Comparison of ENCODE assay signal across 9 cellular contexts in genomic region chr20:63635431-63636141, GRCh38. TPM values are rescaled to one million over a fixed set of nuclear protein-coding genes. Genes with fewer than 3 reads are reported as not detected.
A peak's percentile ranks its signal among the peaks of the same experiment; 100 is the strongest.
DNase-seq lines count a peak whose midpoint lies in the region; ATAC-seq and TF ChIP-seq lines count a peak whose summit lies in the region.
"Had no signal": no experiment of that assay in that cellular context is flagged by ENCODE, and none has a peak within 500 bp of the region (broad histone marks: within the 10 kb centered on the region; RNA-seq: fewer than 3 reads in every experiment).

No MANE protein-coding gene starts in this region.

- POLR2A ChIA-PET in activated B cell treated with CpG ODN at 0.5 μM for 24 hours (lab: Charles Lee), result interaction anchor here (0.6 to 3.4 kb wide), 7 partner anchors 10 to 228 kb away, joined by 3 to 79 read pairs (median 4); partner anchors contain the start of genes GMEB2, PTK6 and RTEL1

- H3K4me1 ChIP-seq in duodenal mucosa (ENCODE audit: control insufficient read depth in 1 of 2, insufficient read depth in 2 of 2, low read length in 2 of 2), result peaks cover 0 to 8% of the 10 kb centered on the region in 2 donors

- DNase-seq in activated B cell treated with CpG ODN at 0.5 μM for 24 hours, result peak; percentile 57
- DNase-seq in stimulated activated effector memory CD8-positive, alpha-beta T cell treated with anti-CD3 and anti-CD28 coated beads, Interleukin-12 subunit alpha, Interleukin-12 subunit beta, amount 100 ng/mL, for 72 hours (ENCODE audit: low spot score in 2 of 2), result peak; percentile 40 to 81
- no peak for DNase-seq in foreskin melanocyte
- no peak for DNase-seq in OCI-M2 (lab: John Stamatoyannopoulos, UW; ENCODE audit: unreplicated experiment)

- peak overlapping the region; percentile 64 for H3K4me3 Mint-ChIP-seq in activated B cell treated with CpG ODN at 0.5 μM for 24 hours
- peak overlapping the region; percentile 61 for H3K4me3 Mint-ChIP-seq in stimulated activated effector memory CD8-positive, alpha-beta T cell treated with anti-CD3 and anti-CD28 coated beads, Interleukin-12 subunit alpha, Interleukin-12 subunit beta, amount 100 ng/mL, for 72 hours

- H3K27me3 ChIP-seq in duodenal mucosa (ENCODE audit: control insufficient read depth in 1 of 2, insufficient read depth in 2 of 2, low read length in 2 of 2), result no peaks in the 10 kb centered on the region

- no peak for TF ChIP-seq CTCF in activated B cell treated with CpG ODN at 0.5 μM for 24 hours (IDR thresholded peaks at IDR 0.05)

- H3K36me3 Mint-ChIP-seq in activated B cell treated with CpG ODN at 0.5 μM for 24 hours (ENCODE audit: low read depth), result peaks cover 2% of the 10 kb centered on the region
- peaks cover 10% of the 10 kb centered on the region for H3K36me3 Mint-ChIP-seq in stimulated activated effector memory CD8-positive, alpha-beta T cell treated with anti-CD3 and anti-CD28 coated beads, Interleukin-12 subunit alpha, Interleukin-12 subunit beta, amount 100 ng/mL, for 72 hours

- peaks cover 2% of the 10 kb centered on the region for H3K9me3 Mint-ChIP-seq in activated B cell treated with CpG ODN at 0.5 μM for 24 hours
- no peaks in the 10 kb centered on the region for H3K9me3 Mint-ChIP-seq in stimulated activated effector memory CD8-positive, alpha-beta T cell treated with anti-CD3 and anti-CD28 coated beads, Interleukin-12 subunit alpha, Interleukin-12 subunit beta, amount 100 ng/mL, for 72 hours

- no peaks in the 10 kb centered on the region for H3K9me3 ChIP-seq in duodenal mucosa (ENCODE audit: control insufficient read depth in 1 of 2, low read length in 2 of 2)

- H3K9ac ChIP-seq in duodenal mucosa (ENCODE audit: low read depth in 1 of 2, low read length in 2 of 2), result no peak overlapping the region

- H3K27ac Mint-ChIP-seq in activated B cell treated with CpG ODN at 0.5 μM for 24 hours, result peak overlapping the region; percentile 97
- H3K27ac Mint-ChIP-seq in stimulated activated effector memory CD8-positive, alpha-beta T cell treated with anti-CD3 and anti-CD28 coated beads, Interleukin-12 subunit alpha, Interleukin-12 subunit beta, amount 100 ng/mL, for 72 hours, result peak overlapping the region; percentile 83

- no peak overlapping the region for H3K4me3 ChIP-seq in duodenal mucosa (ENCODE audit: low read depth in 1 of 2, low read length in 2 of 2)

- peak overlapping the region; percentile 34 for H3K27ac ChIP-seq in duodenal mucosa (ENCODE audit: low read depth, low read length)

- intact Hi-C loops in activated B cell treated with CpG ODN at 0.5 μM for 24 hours (cut with micrococcal nuclease), result loop anchor here (1.0 to 5.0 kb wide), 3 partner anchors 8 to 262 kb away; partner anchors contain the start of genes ARFRP1, DNAJC5, GMEB2 and ZGPAT

- ATAC-seq in HG02885 (IDR thresholded peaks at IDR 0.05; ENCODE audit: poor library complexity, unreplicated experiment) (peak; percentile 47), activated B cell treated with CpG ODN at 0.5 μM for 24 hours (ENCODE audit: low read depth) (peak; percentile 65), HG03097 (IDR thresholded peaks at IDR 0.05; ENCODE audit: low FRiP score, unreplicated experiment) (no peak), HG03095 (IDR thresholded peaks at IDR 0.05; ENCODE audit: unreplicated experiment) (no peak)
- ATAC-seq in stimulated activated effector memory CD8-positive, alpha-beta T cell treated with anti-CD3 and anti-CD28 coated beads, Interleukin-12 subunit alpha, Interleukin-12 subunit beta, amount 100 ng/mL, for 72 hours, result peak; percentile 89
- ATAC-seq: HCT116 had no signal

- no peaks in the 10 kb centered on the region for H3K36me3 ChIP-seq in duodenal mucosa (ENCODE audit: control insufficient read depth in 1 of 2, insufficient read depth in 2 of 2, low read length in 2 of 2)

- H3K4me1 Mint-ChIP-seq in activated B cell treated with CpG ODN at 0.5 μM for 24 hours, result peaks cover 83% of the 10 kb centered on the region
- H3K4me1 Mint-ChIP-seq in stimulated activated effector memory CD8-positive, alpha-beta T cell treated with anti-CD3 and anti-CD28 coated beads, Interleukin-12 subunit alpha, Interleukin-12 subunit beta, amount 100 ng/mL, for 72 hours, result peaks cover 50% of the 10 kb centered on the region

- H3K27me3 Mint-ChIP-seq in activated B cell treated with CpG ODN at 0.5 μM for 24 hours, result no peaks in the 10 kb centered on the region

- CTCF ChIA-PET in activated B cell treated with CpG ODN at 0.5 μM for 24 hours (lab: Charles Lee), result interaction anchor here (1.4 kb wide), 1 partner anchor 55 kb away, joined by 3 read pairs; no protein-coding TSS in a partner anchor

RNA-seq across cellular contexts. Expression of gene GMEB2, which starts 8.7 kb away (rescaled TPM):
- 16.9 and 17.4 TPM in 2 replicates for total RNA-seq in activated B cell treated with CpG ODN at 0.5 μM for 24 hours

RNA-seq across cellular contexts. Expression of gene STMN3, which starts 17.6 kb away (rescaled TPM):
- 4.9 and 6.1 TPM in 2 replicates for total RNA-seq in activated B cell treated with CpG ODN at 0.5 μM for 24 hours

RNA-seq across cellular contexts. Expression of gene RTEL1, which starts 22.5 kb away (rescaled TPM):
- 24.1 and 33.8 TPM in 2 replicates for total RNA-seq in activated B cell treated with CpG ODN at 0.5 μM for 24 hours

Comparison
In these comparisons a context has a peak if more than half of its experiments do, and no peak if none do; other contexts are left out.
1. ATAC-seq: peak in HG02885 (single experiment), activated B cell treated with CpG ODN at 0.5 μM for 24 hours (single experiment) and stimulated activated effector memory CD8-positive, alpha-beta T cell treated with anti-CD3 and anti-CD28 coated beads, Interleukin-12 subunit alpha, Interleukin-12 subunit beta, amount 100 ng/mL, for 72 hours (single experiment); none in HG03097 (single experiment) and HG03095 (single experiment).
2. DNase-seq: peak in activated B cell treated with CpG ODN at 0.5 μM for 24 hours (single experiment) and stimulated activated effector memory CD8-positive, alpha-beta T cell treated with anti-CD3 and anti-CD28 coated beads, Interleukin-12 subunit alpha, Interleukin-12 subunit beta, amount 100 ng/mL, for 72 hours (2 of 2); none in foreskin melanocyte (single experiment) and OCI-M2 (single experiment).